ENCODE assay signal across 35 cellular contexts in genomic region chr1:34746101-34746500, GRCh38. TPM values are rescaled to one million over a fixed set of nuclear protein-coding genes. Genes with fewer than 3 reads are reported as not detected.
"Had no signal": no experiment of that assay in that cellular context is flagged by ENCODE, and none has a peak within 500 bp of the region (broad histone marks: within the 10 kb centered on the region; RNA-seq: fewer than 3 reads in every experiment).

No MANE protein-coding gene starts in this region.

- H3K4me3 ChIP-seq: ascending aorta, breast epithelium, esophagus squamous epithelium, gastroesophageal sphincter, heart right ventricle had no signal

- H3K27ac ChIP-seq: ascending aorta, breast epithelium, epithelial cell of prostate, esophagus squamous epithelium, gastroesophageal sphincter, heart right ventricle had no signal

- H3K9me3 ChIP-seq: ascending aorta, breast epithelium, esophagus squamous epithelium, gastroesophageal sphincter, heart right ventricle had no signal

- H3K4me1 ChIP-seq: ascending aorta, breast epithelium had no signal

- H3K27ac Mint-ChIP-seq: activated CD4-positive, alpha-beta memory T cell treated with anti-CD3 and anti-CD28 coated beads, Interleukin-2, amount 10 ng/mL, durations not matched to agents 7 days and 5 days; activated CD4-positive, alpha-beta T cell treated with anti-CD3 and anti-CD28 coated beads for 36 hours; activated CD4-positive, alpha-beta T cell treated with anti-CD3 and anti-CD28 coated beads, Interleukin-2, amount 10 ng/mL, durations not matched to agents 7 days and 5 days; activated naive CD4-positive, alpha-beta T cell treated with anti-CD3 and anti-CD28 coated beads for 36 hours; activated naive CD4-positive, alpha-beta T cell treated with anti-CD3 and anti-CD28 coated beads, Interleukin-2, amount 50 U/mL, for 24 hours; activated naive CD8-positive, alpha-beta T cell treated with anti-CD3 and anti-CD28 coated beads for 36 hours; activated T-cell treated with anti-CD3 and anti-CD28 coated beads, Interleukin-2, amount 50 U/mL, for 24 hours; activated T-cell treated with anti-CD3 and anti-CD28 coated beads, Interleukin-2, amount 50 U/mL, for 72 hours; effector memory CD8-positive, alpha-beta T cell had no signal

- H3K4me3 Mint-ChIP-seq: activated CD4-positive, alpha-beta memory T cell treated with anti-CD3 and anti-CD28 coated beads, Interleukin-2, amount 10 ng/mL, durations not matched to agents 7 days and 5 days; activated CD4-positive, alpha-beta T cell treated with anti-CD3 and anti-CD28 coated beads for 36 hours; activated CD4-positive, alpha-beta T cell treated with anti-CD3 and anti-CD28 coated beads, Interleukin-2, amount 10 ng/mL, durations not matched to agents 7 days and 5 days; activated naive CD4-positive, alpha-beta T cell treated with anti-CD3 and anti-CD28 coated beads for 36 hours; activated naive CD4-positive, alpha-beta T cell treated with anti-CD3 and anti-CD28 coated beads, Interleukin-2, amount 50 U/mL, for 24 hours; activated naive CD8-positive, alpha-beta T cell treated with anti-CD3 and anti-CD28 coated beads for 36 hours; activated T-cell treated with anti-CD3 and anti-CD28 coated beads, Interleukin-2, amount 50 U/mL, for 24 hours; activated T-cell treated with anti-CD3 and anti-CD28 coated beads, Interleukin-2, amount 50 U/mL, for 72 hours; brain; effector memory CD8-positive, alpha-beta T cell had no signal

- H3K36me3 Mint-ChIP-seq: activated naive CD4-positive, alpha-beta T cell treated with anti-CD3 and anti-CD28 coated beads, Interleukin-2, amount 50 U/mL, for 24 hours; activated naive CD8-positive, alpha-beta T cell treated with anti-CD3 and anti-CD28 coated beads for 36 hours; brain had no signal

- DNase-seq: activated CD4-positive, alpha-beta memory T cell treated with anti-CD3 and anti-CD28 coated beads, Interleukin-2, amount 10 ng/mL, durations not matched to agents 7 days and 5 days; activated CD4-positive, alpha-beta T cell treated with anti-CD3 and anti-CD28 coated beads for 36 hours; activated CD4-positive, alpha-beta T cell treated with anti-CD3 and anti-CD28 coated beads, Interleukin-2, amount 10 ng/mL, durations not matched to agents 7 days and 5 days; activated CD4-positive, alpha-beta T cell treated with anti-CD3 and anti-CD28 coated beads, Interleukin-2, amount 50 U/mL, for 4 hours; activated CD4-positive, CD25-positive, alpha-beta regulatory T cell; activated CD4-positive, CD25-positive, alpha-beta regulatory T cell treated with anti-CD3 and anti-CD28 coated beads, Interleukin-2, amount 50 U/mL, for 72 hours; activated CD8-positive, alpha-beta memory T cell treated with anti-CD3 and anti-CD28 coated beads, Interleukin-2, amount 50 U/mL, for 48 hours; activated naive CD4-positive, alpha-beta T cell treated with anti-CD3 and anti-CD28 coated beads for 36 hours; activated naive CD8-positive, alpha-beta T cell treated with anti-CD3 and anti-CD28 coated beads for 36 hours; activated T-cell treated with anti-CD3 and anti-CD28 coated beads for 4 hours; activated T-cell treated with anti-CD3 and anti-CD28 coated beads, Interleukin-2, amount 50 U/mL, for 24 hours; activated T-cell treated with anti-CD3 and anti-CD28 coated beads, Interleukin-2, amount 50 U/mL, for 72 hours; caudate nucleus; cortex of kidney; dermis blood vessel endothelial cell; effector CD4-positive, alpha-beta T cell; effector memory CD8-positive, alpha-beta T cell; esophagus squamous epithelium; foreskin melanocyte; heart right ventricle; T-helper 2 cell had no signal

- H3K27me3 Mint-ChIP-seq: activated CD4-positive, alpha-beta T cell treated with anti-CD3 and anti-CD28 coated beads for 36 hours; activated T-cell treated with anti-CD3 and anti-CD28 coated beads, Interleukin-2, amount 50 U/mL, for 24 hours had no signal

- H3K9me3 Mint-ChIP-seq: activated CD4-positive, alpha-beta memory T cell treated with anti-CD3 and anti-CD28 coated beads, Interleukin-2, amount 10 ng/mL, durations not matched to agents 7 days and 5 days; activated CD4-positive, alpha-beta T cell treated with anti-CD3 and anti-CD28 coated beads, Interleukin-2, amount 10 ng/mL, durations not matched to agents 7 days and 5 days; activated naive CD4-positive, alpha-beta T cell treated with anti-CD3 and anti-CD28 coated beads for 36 hours; activated naive CD4-positive, alpha-beta T cell treated with anti-CD3 and anti-CD28 coated beads, Interleukin-2, amount 50 U/mL, for 24 hours; activated naive CD8-positive, alpha-beta T cell treated with anti-CD3 and anti-CD28 coated beads for 36 hours; activated T-cell treated with anti-CD3 and anti-CD28 coated beads, Interleukin-2, amount 50 U/mL, for 24 hours; activated T-cell treated with anti-CD3 and anti-CD28 coated beads, Interleukin-2, amount 50 U/mL, for 72 hours; brain; effector memory CD8-positive, alpha-beta T cell had no signal

- ATAC-seq: activated CD4-positive, alpha-beta T cell treated with anti-CD3 and anti-CD28 coated beads for 36 hours; activated T-cell treated with anti-CD3 and anti-CD28 coated beads, Interleukin-2, amount 50 U/mL, for 72 hours; effector memory CD8-positive, alpha-beta T cell; gastroesophageal sphincter; heart right ventricle had no signal

- H3K27me3 ChIP-seq: ascending aorta had no signal

- H3K4me1 Mint-ChIP-seq: activated CD4-positive, alpha-beta memory T cell treated with anti-CD3 and anti-CD28 coated beads, Interleukin-2, amount 10 ng/mL, durations not matched to agents 7 days and 5 days; activated CD4-positive, alpha-beta T cell treated with anti-CD3 and anti-CD28 coated beads for 36 hours; activated CD4-positive, alpha-beta T cell treated with anti-CD3 and anti-CD28 coated beads, Interleukin-2, amount 10 ng/mL, durations not matched to agents 7 days and 5 days; activated naive CD4-positive, alpha-beta T cell treated with anti-CD3 and anti-CD28 coated beads, Interleukin-2, amount 50 U/mL, for 24 hours; activated naive CD8-positive, alpha-beta T cell treated with anti-CD3 and anti-CD28 coated beads for 36 hours had no signal

- H3K36me3 ChIP-seq: ascending aorta, breast epithelium, esophagus squamous epithelium, gastroesophageal sphincter, heart right ventricle had no signal

- FAIRE-seq: colon, endometrium, endothelial cell of umbilical vein had no signal

RNA-seq across cellular contexts. Expression of gene GJB5, which starts 8.7 kb away (rescaled TPM):
- total RNA-seq: activated CD4-positive, alpha-beta memory T cell treated with anti-CD3 and anti-CD28 coated beads, Interleukin-2, amount 10 ng/mL, durations not matched to agents 7 days and 5 days; activated CD4-positive, alpha-beta T cell treated with anti-CD3 and anti-CD28 coated beads for 36 hours; activated CD4-positive, alpha-beta T cell treated with anti-CD3 and anti-CD28 coated beads, Interleukin-2, amount 10 ng/mL, durations not matched to agents 7 days and 5 days; activated naive CD4-positive, alpha-beta T cell treated with anti-CD3 and anti-CD28 coated beads for 36 hours; activated naive CD8-positive, alpha-beta T cell treated with anti-CD3 and anti-CD28 coated beads for 36 hours; activated T-cell treated with anti-CD3 and anti-CD28 coated beads, Interleukin-2, amount 50 U/mL, for 72 hours; ascending aorta; chondrocyte; endothelial cell of umbilical vein; fibroblast of lung; fibroblast of villous mesenchyme; glomerular endothelial cell; heart right ventricle; T-helper 1 cell treated with Interleukin-12 subunit alpha and Interleukin-12 subunit beta and Interleukin-4 antibody, amounts not matched to agents 30 ng/mL and 1 ng/mL, for 36 hours had no signal
- polyA plus RNA-seq: endothelial cell of umbilical vein, fibroblast of lung, heart right ventricle had no signal

RNA-seq across cellular contexts. Expression of gene GJB4, which starts 13.4 kb away (rescaled TPM):
- total RNA-seq: activated CD4-positive, alpha-beta memory T cell treated with anti-CD3 and anti-CD28 coated beads, Interleukin-2, amount 10 ng/mL, durations not matched to agents 7 days and 5 days; activated CD4-positive, alpha-beta T cell treated with anti-CD3 and anti-CD28 coated beads for 36 hours; activated CD4-positive, alpha-beta T cell treated with anti-CD3 and anti-CD28 coated beads, Interleukin-2, amount 10 ng/mL, durations not matched to agents 7 days and 5 days; activated naive CD4-positive, alpha-beta T cell treated with anti-CD3 and anti-CD28 coated beads for 36 hours; activated naive CD8-positive, alpha-beta T cell treated with anti-CD3 and anti-CD28 coated beads for 36 hours; activated T-cell treated with anti-CD3 and anti-CD28 coated beads, Interleukin-2, amount 50 U/mL, for 72 hours; ascending aorta; chondrocyte; dermis blood vessel endothelial cell; endothelial cell of umbilical vein; fibroblast of lung; fibroblast of villous mesenchyme; glomerular endothelial cell; heart right ventricle; T-helper 1 cell treated with Interleukin-12 subunit alpha and Interleukin-12 subunit beta and Interleukin-4 antibody, amounts not matched to agents 30 ng/mL and 1 ng/mL, for 36 hours had no signal
- polyA plus RNA-seq: endothelial cell of umbilical vein, fibroblast of lung, heart right ventricle had no signal

RNA-seq across cellular contexts. Expression of gene GJB3, which starts 34.9 kb away (rescaled TPM):
- total RNA-seq: activated CD4-positive, alpha-beta memory T cell treated with anti-CD3 and anti-CD28 coated beads, Interleukin-2, amount 10 ng/mL, durations not matched to agents 7 days and 5 days; activated CD4-positive, alpha-beta T cell treated with anti-CD3 and anti-CD28 coated beads for 36 hours; activated CD4-positive, alpha-beta T cell treated with anti-CD3 and anti-CD28 coated beads, Interleukin-2, amount 10 ng/mL, durations not matched to agents 7 days and 5 days; activated naive CD4-positive, alpha-beta T cell treated with anti-CD3 and anti-CD28 coated beads for 36 hours; activated naive CD8-positive, alpha-beta T cell treated with anti-CD3 and anti-CD28 coated beads for 36 hours; activated T-cell treated with anti-CD3 and anti-CD28 coated beads, Interleukin-2, amount 50 U/mL, for 72 hours; ascending aorta; chondrocyte; endothelial cell of umbilical vein; fibroblast of lung; fibroblast of villous mesenchyme; heart right ventricle; T-helper 1 cell treated with Interleukin-12 subunit alpha and Interleukin-12 subunit beta and Interleukin-4 antibody, amounts not matched to agents 30 ng/mL and 1 ng/mL, for 36 hours had no signal
- polyA plus RNA-seq: endothelial cell of umbilical vein, fibroblast of lung, heart right ventricle had no signal

RNA-seq across cellular contexts. Expression of gene GJA4, which starts 46.7 kb away (rescaled TPM):
- total RNA-seq: activated CD4-positive, alpha-beta memory T cell treated with anti-CD3 and anti-CD28 coated beads, Interleukin-2, amount 10 ng/mL, durations not matched to agents 7 days and 5 days; activated CD4-positive, alpha-beta T cell treated with anti-CD3 and anti-CD28 coated beads for 36 hours; activated CD4-positive, alpha-beta T cell treated with anti-CD3 and anti-CD28 coated beads, Interleukin-2, amount 10 ng/mL, durations not matched to agents 7 days and 5 days; activated naive CD8-positive, alpha-beta T cell treated with anti-CD3 and anti-CD28 coated beads for 36 hours; fibroblast of lung; fibroblast of villous mesenchyme had no signal
- polyA plus RNA-seq: fibroblast of lung had no signal
